9 cellular contexts compared by ENCODE assay signal in genomic region chr11:35077709-35078695, GRCh38.
DNase-seq lines count a peak whose midpoint lies in the region; ATAC-seq and TF ChIP-seq lines count a peak whose summit lies in the region.
"Had no signal": no experiment of that assay in that cellular context is flagged by ENCODE, and none has a peak within 500 bp of the region (broad histone marks: within the 10 kb centered on the region; RNA-seq: fewer than 3 reads in every experiment).

No MANE protein-coding gene starts in this region.

- TF ChIP-seq CTCF in upper lobe of right lung (IDR thresholded peaks at IDR 0.05): no peak

- WGBS in mesodermal cell (ENCODE audit: insufficient coverage in 2 of 2), 2 experiments: 93 to 97% methylated on average over 2 to 6 of the region's 6 CpGs

- H3K27me3 Mint-ChIP-seq in activated T-cell treated with anti-CD3 and anti-CD28 coated beads, Interleukin-2, amount 50 U/mL, for 4 hours (ENCODE audit: low read depth): no peaks in the 10 kb centered on the region

- DNase-seq in GDM1 (lab: John Stamatoyannopoulos, UW) (peak; percentile 55), LHCN-M2 (ENCODE audit: low read depth) (peak; percentile 65), NCI-H510A (lab: John Stamatoyannopoulos, UW) (no peak), DMS153 treated with DMSO at 0.1 percent for 48 hours (lab: John Stamatoyannopoulos, UW; ENCODE audit: unreplicated experiment) (no peak), upper lobe of right lung (no peak)
- peak; percentile 43 for DNase-seq in activated T-cell treated with anti-CD3 and anti-CD28 coated beads, Interleukin-2, amount 50 U/mL, for 4 hours

- H3K36me3 Mint-ChIP-seq in activated T-cell treated with anti-CD3 and anti-CD28 coated beads, Interleukin-2, amount 50 U/mL, for 4 hours (ENCODE audit: insufficient read depth): peaks cover 3% of the 10 kb centered on the region

- H3K27ac ChIP-seq in mesodermal cell (ENCODE audit: low read depth, low read length, severe bottlenecking): peak overlapping the region; percentile 43
- no peak overlapping the region for H3K27ac ChIP-seq in upper lobe of right lung
- H3K27ac ChIP-seq: SK-N-MC had no signal

- H3K4me3 Mint-ChIP-seq in activated T-cell treated with anti-CD3 and anti-CD28 coated beads, Interleukin-2, amount 50 U/mL, for 4 hours: peak overlapping the region; percentile 42

- peaks cover 81% of the 10 kb centered on the region for H3K4me1 Mint-ChIP-seq in activated T-cell treated with anti-CD3 and anti-CD28 coated beads, Interleukin-2, amount 50 U/mL, for 4 hours (ENCODE audit: low read depth)

- intact Hi-C loops in upper lobe of right lung (cut with DNase I): no loop called here

- ATAC-seq in GM21737 (IDR thresholded peaks at IDR 0.05; ENCODE audit: unreplicated experiment) (peak; percentile 45), upper lobe of right lung (no peak)
- peak; percentile 56 to 63 for ATAC-seq in activated T-cell treated with anti-CD3 and anti-CD28 coated beads, Interleukin-2, amount 50 U/mL, for 4 hours

- peaks cover 11% of the 10 kb centered on the region for H3K9me3 Mint-ChIP-seq in activated T-cell treated with anti-CD3 and anti-CD28 coated beads, Interleukin-2, amount 50 U/mL, for 4 hours

- H3K9me3 ChIP-seq in mesodermal cell (ENCODE audit: control insufficient read depth, low read length) (no peaks in the 10 kb centered on the region), upper lobe of right lung (no peaks in the 10 kb centered on the region)

- H3K36me3 ChIP-seq in mesodermal cell (ENCODE audit: control insufficient read depth, insufficient read depth, low read length) (no peaks in the 10 kb centered on the region), upper lobe of right lung (no peaks in the 10 kb centered on the region)

- H3K4me1 ChIP-seq in mesodermal cell (ENCODE audit: control insufficient read depth, insufficient read depth, low read length, poor library complexity, severe bottlenecking): peaks cover 16% of the 10 kb centered on the region
- peaks cover 13% of the 10 kb centered on the region for H3K4me1 ChIP-seq in upper lobe of right lung

- H3K27me3 ChIP-seq in upper lobe of right lung: no peaks in the 10 kb centered on the region

- no peak overlapping the region for H3K4me3 ChIP-seq in mesodermal cell (ENCODE audit: extremely low read depth, insufficient read depth, low read length, poor library complexity, severe bottlenecking)
- no peak overlapping the region for H3K4me3 ChIP-seq in upper lobe of right lung
- H3K4me3 ChIP-seq: SK-N-MC had no signal

Comparison
In these comparisons a context has a peak if more than half of its experiments do, and no peak if none do; other contexts are left out.
1. DNase-seq: peak in GDM1 (single experiment), LHCN-M2 (single experiment) and activated T-cell treated with anti-CD3 and anti-CD28 coated beads, Interleukin-2, amount 50 U/mL, for 4 hours (single experiment); none in NCI-H510A (single experiment), DMS153 treated with DMSO at 0.1 percent for 48 hours (single experiment) and upper lobe of right lung (single experiment).